1 cellular context compared by ENCODE assay signal in the genomic region with DNA sequence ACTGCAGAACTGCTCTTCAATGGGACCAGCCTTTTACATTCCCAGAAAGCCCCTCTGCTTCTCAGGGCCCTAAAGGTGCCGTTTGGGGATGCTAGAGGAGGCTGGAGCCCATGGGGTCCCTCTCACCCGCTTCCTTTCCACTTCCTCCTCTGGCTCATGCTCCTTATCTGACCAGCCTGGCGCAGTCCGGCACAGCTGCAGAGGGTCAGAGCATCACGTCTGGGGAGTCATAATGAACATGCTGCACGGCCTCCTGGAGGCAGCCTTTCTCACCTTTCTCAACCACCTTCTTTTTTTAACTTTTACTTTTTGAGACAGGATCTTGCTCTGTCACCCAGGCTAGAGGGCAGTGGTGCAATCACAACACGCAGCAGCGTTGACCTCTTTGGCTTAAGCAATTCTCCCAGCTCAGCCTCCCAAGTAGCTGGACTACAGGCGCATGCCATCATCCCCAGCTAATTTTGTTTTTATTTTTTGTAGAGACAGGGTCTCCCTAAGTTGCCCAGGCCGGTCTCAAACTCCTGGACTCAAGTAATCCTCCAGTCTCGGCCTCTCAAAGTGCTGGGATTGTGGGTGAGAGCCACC.
TF ChIP-seq lines count a peak whose summit lies in the region.

No MANE protein-coding gene starts in this region.

TF ChIP-seq in GM23338, 12 proteins besides CTCF, POLR2A, EP300 and RAD21 (continued from another document):
- TF ChIP-seq, protein P1, sequence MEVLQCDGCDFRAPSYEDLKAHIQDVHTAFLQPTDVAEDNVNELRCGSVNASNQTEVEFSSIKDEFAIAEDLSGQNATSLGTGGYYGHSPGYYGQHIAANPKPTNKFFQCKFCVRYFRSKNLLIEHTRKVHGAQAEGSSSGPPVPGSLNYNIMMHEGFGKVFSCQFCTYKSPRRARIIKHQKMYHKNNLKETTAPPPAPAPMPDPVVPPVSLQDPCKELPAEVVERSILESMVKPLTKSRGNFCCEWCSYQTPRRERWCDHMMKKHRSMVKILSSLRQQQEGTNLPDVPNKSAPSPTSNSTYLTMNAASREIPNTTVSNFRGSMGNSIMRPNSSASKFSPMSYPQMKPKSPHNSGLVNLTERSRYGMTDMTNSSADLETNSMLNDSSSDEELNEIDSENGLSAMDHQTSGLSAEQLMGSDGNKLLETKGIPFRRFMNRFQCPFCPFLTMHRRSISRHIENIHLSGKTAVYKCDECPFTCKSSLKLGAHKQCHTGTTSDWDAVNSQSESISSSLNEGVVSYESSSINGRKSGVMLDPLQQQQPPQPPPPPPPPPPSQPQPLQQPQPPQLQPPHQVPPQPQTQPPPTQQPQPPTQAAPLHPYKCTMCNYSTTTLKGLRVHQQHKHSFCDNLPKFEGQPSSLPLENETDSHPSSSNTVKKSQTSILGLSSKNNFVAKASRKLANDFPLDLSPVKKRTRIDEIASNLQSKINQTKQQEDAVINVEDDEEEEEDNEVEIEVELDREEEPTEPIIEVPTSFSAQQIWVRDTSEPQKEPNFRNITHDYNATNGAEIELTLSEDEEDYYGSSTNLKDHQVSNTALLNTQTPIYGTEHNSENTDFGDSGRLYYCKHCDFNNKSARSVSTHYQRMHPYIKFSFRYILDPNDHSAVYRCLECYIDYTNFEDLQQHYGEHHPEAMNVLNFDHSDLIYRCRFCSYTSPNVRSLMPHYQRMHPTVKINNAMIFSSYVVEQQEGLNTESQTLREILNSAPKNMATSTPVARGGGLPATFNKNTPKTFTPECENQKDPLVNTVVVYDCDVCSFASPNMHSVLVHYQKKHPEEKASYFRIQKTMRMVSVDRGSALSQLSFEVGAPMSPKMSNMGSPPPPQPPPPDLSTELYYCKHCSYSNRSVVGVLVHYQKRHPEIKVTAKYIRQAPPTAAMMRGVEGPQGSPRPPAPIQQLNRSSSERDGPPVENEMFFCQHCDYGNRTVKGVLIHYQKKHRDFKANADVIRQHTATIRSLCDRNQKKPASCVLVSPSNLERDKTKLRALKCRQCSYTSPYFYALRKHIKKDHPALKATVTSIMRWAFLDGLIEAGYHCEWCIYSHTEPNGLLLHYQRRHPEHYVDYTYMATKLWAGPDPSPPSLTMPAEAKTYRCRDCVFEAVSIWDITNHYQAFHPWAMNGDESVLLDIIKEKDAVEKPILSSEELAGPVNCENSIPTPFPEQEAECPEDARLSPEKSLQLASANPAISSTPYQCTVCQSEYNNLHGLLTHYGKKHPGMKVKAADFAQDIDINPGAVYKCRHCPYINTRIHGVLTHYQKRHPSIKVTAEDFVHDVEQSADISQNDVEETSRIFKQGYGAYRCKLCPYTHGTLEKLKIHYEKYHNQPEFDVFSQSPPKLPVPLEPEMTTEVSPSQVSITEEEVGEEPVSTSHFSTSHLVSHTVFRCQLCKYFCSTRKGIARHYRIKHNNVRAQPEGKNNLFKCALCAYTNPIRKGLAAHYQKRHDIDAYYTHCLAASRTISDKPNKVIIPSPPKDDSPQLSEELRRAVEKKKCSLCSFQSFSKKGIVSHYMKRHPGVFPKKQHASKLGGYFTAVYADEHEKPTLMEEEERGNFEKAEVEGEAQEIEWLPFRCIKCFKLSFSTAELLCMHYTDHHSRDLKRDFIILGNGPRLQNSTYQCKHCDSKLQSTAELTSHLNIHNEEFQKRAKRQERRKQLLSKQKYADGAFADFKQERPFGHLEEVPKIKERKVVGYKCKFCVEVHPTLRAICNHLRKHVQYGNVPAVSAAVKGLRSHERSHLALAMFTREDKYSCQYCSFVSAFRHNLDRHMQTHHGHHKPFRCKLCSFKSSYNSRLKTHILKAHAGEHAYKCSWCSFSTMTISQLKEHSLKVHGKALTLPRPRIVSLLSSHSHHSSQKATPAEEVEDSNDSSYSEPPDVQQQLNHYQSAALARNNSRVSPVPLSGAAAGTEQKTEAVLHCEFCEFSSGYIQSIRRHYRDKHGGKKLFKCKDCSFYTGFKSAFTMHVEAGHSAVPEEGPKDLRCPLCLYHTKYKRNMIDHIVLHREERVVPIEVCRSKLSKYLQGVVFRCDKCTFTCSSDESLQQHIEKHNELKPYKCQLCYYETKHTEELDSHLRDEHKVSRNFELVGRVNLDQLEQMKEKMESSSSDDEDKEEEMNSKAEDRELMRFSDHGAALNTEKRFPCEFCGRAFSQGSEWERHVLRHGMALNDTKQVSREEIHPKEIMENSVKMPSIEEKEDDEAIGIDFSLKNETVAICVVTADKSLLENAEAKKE (CRISPR knock-in tag; IDR thresholded peaks at IDR 0.05) = no peak
- TF ChIP-seq CREB1 (CRISPR knock-in tag; IDR thresholded peaks at IDR 0.05; ENCODE audit: low read depth) (no peak), ZNF331 (CRISPR knock-in tag; IDR thresholded peaks at IDR 0.05; ENCODE audit: low read depth) (no peak), EZH2 (IDR thresholded peaks at IDR 0.05; ENCODE audit: low read depth, unreplicated experiment) (no peak), JUNB (IDR thresholded peaks at IDR 0.05; ENCODE audit: unreplicated experiment) (no peak), ZNF114 (CRISPR knock-in tag; IDR thresholded peaks at IDR 0.05) (no peak), POLR2AphosphoS5 (IDR thresholded peaks at IDR 0.05; ENCODE audit: low read depth) (no peak), NANOG (IDR thresholded peaks at IDR 0.05; ENCODE audit: borderline replicate concordance) (no peak)
